In the genomic region with DNA sequence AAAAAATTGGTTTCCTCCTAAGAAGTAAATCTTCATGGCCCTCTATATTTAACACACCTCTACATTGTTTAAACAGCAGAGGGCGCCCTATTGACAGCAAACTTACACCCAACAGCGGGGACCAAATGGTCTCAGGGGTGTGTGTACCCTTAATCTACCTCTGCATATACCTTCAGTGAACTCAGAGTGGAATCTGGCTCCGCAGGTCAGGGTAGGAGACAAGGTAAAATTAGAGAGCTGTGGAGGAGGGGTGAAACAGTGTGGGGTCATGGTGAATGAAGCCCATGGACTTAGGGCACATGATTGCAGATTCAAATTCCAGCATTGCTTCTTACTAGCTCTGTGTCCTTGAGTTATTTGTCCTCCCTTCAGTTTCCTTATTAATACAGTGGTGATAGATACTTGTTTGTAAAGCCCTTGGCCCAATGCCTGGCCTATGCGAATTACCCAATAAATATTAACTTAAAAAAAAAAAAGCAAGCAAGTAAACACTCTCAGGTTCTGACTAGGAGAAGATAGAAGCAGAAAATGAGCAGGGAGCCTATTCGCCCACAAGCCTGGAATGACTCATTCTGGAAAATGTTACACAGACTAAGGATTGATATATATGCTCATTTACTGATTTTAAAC, we compare ENCODE assay signal across 7 cellular contexts.
DNase-seq lines count a peak whose midpoint lies in the region; ATAC-seq and TF ChIP-seq lines count a peak whose summit lies in the region.

No MANE protein-coding gene starts in this region.

- intact Hi-C loops in Panc1 (cut with micrococcal nuclease; ENCODE audit: unreplicated experiment): no loop called here
- intact Hi-C loops in head of caudate nucleus (cut with DNase I): no loop called here
- intact Hi-C loops in lower leg skin (cut with DNase I; ENCODE audit: low total_unique reads): no loop called here

- no peaks in the 10 kb centered on the region for H3K27me3 ChIP-seq in Panc1 (ENCODE audit: control insufficient read depth, insufficient read depth, low read length)

- no peaks in the 10 kb centered on the region for H3K9me3 ChIP-seq in Panc1 (ENCODE audit: control insufficient read depth, insufficient read depth, low read depth, low read length)

- no peak for TF ChIP-seq POLR2A in lower leg skin (IDR thresholded peaks at IDR 0.05)

- H3K4me1 ChIP-seq in Panc1 (ENCODE audit: control insufficient read depth, insufficient read depth, low read length): no peaks in the 10 kb centered on the region

- peak; percentile 61 for ATAC-seq in HG03439 (IDR thresholded peaks at IDR 0.05; ENCODE audit: unreplicated experiment)
- ATAC-seq in Panc1: no peak

- H3K27ac ChIP-seq in Panc1 (ENCODE audit: low read length): no peak overlapping the region

- DNase-seq in G401 (ENCODE audit: low spot score) (peak; percentile 19), Panc1 (ENCODE audit: low read depth, low spot score) (no peak), head of caudate nucleus (peak in 22 of 42 donors; percentile 6 to 64 (median 34)), lower leg skin (ENCODE audit: low spot score in 2 of 2) (no peak), occipital lobe (lab: John Stamatoyannopoulos, UW) (no peak)
- DNase-seq in activated effector memory CD4-positive, alpha-beta T cell treated with anti-CD3 and anti-CD28 coated beads, Interleukin-2, amount 50 U/mL, for 16 hours: no peak

- BruUV-seq in Panc1 (replicated peaks; lab: Mats Ljungman, UMichigan): no TSS peak

- H3K36me3 ChIP-seq in Panc1 (ENCODE audit: control insufficient read depth, insufficient read depth, low read length): no peaks in the 10 kb centered on the region

- in situ Hi-C loops in G401 (cut with HindIII; ENCODE audit: low sequenced_read_pairs) (no loop called here), Panc1 (cut with HindIII; ENCODE audit: low pct_unique_long_range_greater_than_20kb, low sequenced_read_pairs) (no loop called here)

- H3K4me3 ChIP-seq in Panc1 (ENCODE audit: low read depth in 2 of 2, low read length in 2 of 2): no peak overlapping the region
- H3K4me3 ChIP-seq in lower leg skin (ENCODE audit: low read depth, poor library complexity, severe bottlenecking): no peak overlapping the region

- TF ChIP-seq CTCF in Panc1 (IDR thresholded peaks at IDR 0.05) (peak; percentile 65), lower leg skin (IDR thresholded peaks at IDR 0.05) (no peak)

- POLR2A ChIA-PET in Panc1 (lab: Charles Lee): no interaction called here

- CTCF ChIA-PET in Panc1 (lab: Charles Lee): interaction anchor here (0.6 kb wide), 1 partner anchor 104 kb away, joined by 3 read pairs; no protein-coding TSS in a partner anchor

- 18 to 30% methylated on average over 5 of the region's 5 CpGs for WGBS in lower leg skin, 2 donors

Comparison
In these comparisons a context has a peak if more than half of its experiments do, and no peak if none do; other contexts are left out.
1. DNase-seq: peak in G401 (single experiment) and head of caudate nucleus (22 of 42); none in Panc1 (single experiment), activated effector memory CD4-positive, alpha-beta T cell treated with anti-CD3 and anti-CD28 coated beads, Interleukin-2, amount 50 U/mL, for 16 hours (single experiment), lower leg skin (0 of 2) and occipital lobe (single experiment).